14 cellular contexts compared by ENCODE assay signal in the genomic region with DNA sequence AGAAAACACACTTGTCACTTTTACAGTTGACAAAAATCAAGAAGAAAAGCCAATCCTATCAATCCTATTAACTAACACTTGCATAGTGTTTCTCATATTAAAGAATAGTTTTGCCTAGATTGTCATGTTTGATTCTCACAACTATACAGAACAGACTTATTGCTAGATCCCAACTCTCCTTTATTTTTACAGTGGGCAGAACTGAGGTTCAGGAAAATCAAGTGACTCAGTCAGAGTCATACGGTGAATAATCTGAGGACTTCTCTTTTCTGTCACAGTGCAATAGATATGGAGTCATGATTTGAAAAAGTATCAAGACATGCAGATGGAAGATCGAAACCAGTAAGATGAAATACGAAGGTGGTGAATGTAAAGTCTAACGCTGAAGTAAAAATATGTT.
A peak's percentile ranks its signal among the peaks of the same experiment; 100 is the strongest.
DNase-seq lines count a peak whose midpoint lies in the region; ATAC-seq and TF ChIP-seq lines count a peak whose summit lies in the region.
"Had no signal": no experiment of that assay in that cellular context is flagged by ENCODE, and none has a peak within 500 bp of the region (broad histone marks: within the 10 kb centered on the region; RNA-seq: fewer than 3 reads in every experiment).

No MANE protein-coding gene starts in this region.

- TF ChIP-seq CTCF in RWPE1 (conservative IDR thresholded peaks at IDR 0.05; ENCODE audit: low read depth) (no peak), fibroblast of mammary gland (conservative IDR thresholded peaks at IDR 0.05; ENCODE audit: control insufficient read depth, insufficient read depth, low read depth, low read length) (no peak)

- H3K79me2 ChIP-seq in Karpas-422 (ENCODE audit: low read length): no peaks in the 10 kb centered on the region

- no peak overlapping the region for H2AFZ ChIP-seq in Karpas-422 (ENCODE audit: low read length)

- H3K9ac ChIP-seq in Karpas-422 (ENCODE audit: low read length): no peak overlapping the region

- H3K36me3 Mint-ChIP-seq in stimulated activated effector memory CD8-positive, alpha-beta T cell treated with anti-CD3 and anti-CD28 coated beads, Interleukin-12 subunit alpha, Interleukin-12 subunit beta, amount 100 ng/mL, for 72 hours: no peaks in the 10 kb centered on the region
- H3K36me3 Mint-ChIP-seq: activated naive CD4-positive, alpha-beta T cell treated with anti-CD3 and anti-CD28 coated beads, Interleukin-2, amount 50 U/mL, for 24 hours had no signal

- DNase-seq in SIG-M5 treated with dmso at 0.1 percent for 504 hours (lab: John Stamatoyannopoulos, UW; ENCODE audit: unreplicated experiment) (peak; percentile 17), SIG-M5 (lab: John Stamatoyannopoulos, UW) (no peak), RWPE1 (ENCODE audit: low spot score) (peak; percentile 44), fibroblast of mammary gland (ENCODE audit: low read depth) (peak; percentile 84), Karpas-422 (no peak), NCI-H345 treated with DMSO at 0.1 percent for 48 hours (lab: John Stamatoyannopoulos, UW; ENCODE audit: unreplicated experiment) (no peak)
- DNase-seq in stimulated activated effector memory CD8-positive, alpha-beta T cell treated with anti-CD3 and anti-CD28 coated beads, Interleukin-12 subunit alpha, Interleukin-12 subunit beta, amount 100 ng/mL, for 72 hours (ENCODE audit: low spot score in 2 of 2): no peak
- DNase-seq: heart right ventricle, midbrain, NCI-H1092 treated with DMSO at 0.1 percent for 48 hours, NCI-H526 treated with DMSO at 0.1 percent for 48 hours, substantia nigra had no signal

- no peaks in the 10 kb centered on the region for H3K9me2 ChIP-seq in Karpas-422 (replicated peaks; ENCODE audit: insufficient read depth, low read length)

- no peaks in the 10 kb centered on the region for H3K9me3 Mint-ChIP-seq in stimulated activated effector memory CD8-positive, alpha-beta T cell treated with anti-CD3 and anti-CD28 coated beads, Interleukin-12 subunit alpha, Interleukin-12 subunit beta, amount 100 ng/mL, for 72 hours
- H3K9me3 Mint-ChIP-seq: activated naive CD4-positive, alpha-beta T cell treated with anti-CD3 and anti-CD28 coated beads, Interleukin-2, amount 50 U/mL, for 24 hours had no signal

- no peaks in the 10 kb centered on the region for H3K4me1 ChIP-seq in Karpas-422 (ENCODE audit: low read length)

- H3K4me1 Mint-ChIP-seq in stimulated activated effector memory CD8-positive, alpha-beta T cell treated with anti-CD3 and anti-CD28 coated beads, Interleukin-12 subunit alpha, Interleukin-12 subunit beta, amount 100 ng/mL, for 72 hours: peaks cover 7% of the 10 kb centered on the region
- H3K4me1 Mint-ChIP-seq: activated naive CD4-positive, alpha-beta T cell treated with anti-CD3 and anti-CD28 coated beads, Interleukin-2, amount 50 U/mL, for 24 hours had no signal

- peak; percentile 82 for ATAC-seq in stimulated activated effector memory CD8-positive, alpha-beta T cell treated with anti-CD3 and anti-CD28 coated beads, Interleukin-12 subunit alpha, Interleukin-12 subunit beta, amount 100 ng/mL, for 72 hours
- no peak for ATAC-seq in HG03139 (IDR thresholded peaks at IDR 0.05; ENCODE audit: unreplicated experiment)
- ATAC-seq: heart right ventricle had no signal

- H3K4me2 ChIP-seq in Karpas-422 (ENCODE audit: low read depth, low read length, poor library complexity, severe bottlenecking): no peak overlapping the region

- CTCF ChIA-PET in RWPE1 (lab: Yijun Ruan, JAX): no interaction called here

- H3K27ac ChIP-seq in RWPE1 (no peak overlapping the region), Karpas-422 (ENCODE audit: low read length) (no peak overlapping the region)
- H3K27ac ChIP-seq: heart right ventricle had no signal

- H3K4me3 Mint-ChIP-seq in stimulated activated effector memory CD8-positive, alpha-beta T cell treated with anti-CD3 and anti-CD28 coated beads, Interleukin-12 subunit alpha, Interleukin-12 subunit beta, amount 100 ng/mL, for 72 hours: no peak overlapping the region
- H3K4me3 Mint-ChIP-seq: activated naive CD4-positive, alpha-beta T cell treated with anti-CD3 and anti-CD28 coated beads, Interleukin-2, amount 50 U/mL, for 24 hours had no signal

- H3K27me3 ChIP-seq in Karpas-422 (ENCODE audit: low read length): no peaks in the 10 kb centered on the region
- H3K27me3 ChIP-seq: heart right ventricle had no signal

- H3K9me3 ChIP-seq in Karpas-422 (ENCODE audit: low read length): no peaks in the 10 kb centered on the region
- H3K9me3 ChIP-seq: heart right ventricle had no signal

- H3K4me3 ChIP-seq in fibroblast of mammary gland (ENCODE audit: control insufficient read depth, low read depth, low read length) (no peak overlapping the region), Karpas-422 (ENCODE audit: low read length) (no peak overlapping the region)
- H3K4me3 ChIP-seq: heart right ventricle had no signal

- no peak overlapping the region for H3K27ac Mint-ChIP-seq in stimulated activated effector memory CD8-positive, alpha-beta T cell treated with anti-CD3 and anti-CD28 coated beads, Interleukin-12 subunit alpha, Interleukin-12 subunit beta, amount 100 ng/mL, for 72 hours
- H3K27ac Mint-ChIP-seq: activated naive CD4-positive, alpha-beta T cell treated with anti-CD3 and anti-CD28 coated beads, Interleukin-2, amount 50 U/mL, for 24 hours had no signal

- POLR2A ChIA-PET in RWPE1 (lab: Yijun Ruan, JAX; ENCODE audit: low non-redundant PET): no interaction called here

- no peaks in the 10 kb centered on the region for H3K36me3 ChIP-seq in Karpas-422 (ENCODE audit: insufficient read depth, low read length)
- H3K36me3 ChIP-seq: heart right ventricle had no signal

- H4K20me1 ChIP-seq in Karpas-422 (ENCODE audit: insufficient read depth, low read depth, low read length): no peaks in the 10 kb centered on the region

Comparison
In these comparisons a context has a peak if more than half of its experiments do, and no peak if none do; other contexts are left out.
1. DNase-seq: peak in SIG-M5 treated with dmso at 0.1 percent for 504 hours (single experiment), RWPE1 (single experiment) and fibroblast of mammary gland (single experiment); none in SIG-M5 (single experiment), stimulated activated effector memory CD8-positive, alpha-beta T cell treated with anti-CD3 and anti-CD28 coated beads, Interleukin-12 subunit alpha, Interleukin-12 subunit beta, amount 100 ng/mL, for 72 hours (0 of 2), Karpas-422 (single experiment) and NCI-H345 treated with DMSO at 0.1 percent for 48 hours (single experiment).